In genomic region chr5:178113141-178113787, GRCh38 we compare ENCODE assay signal across 8 cellular contexts. TPM values are rescaled to one million over a fixed set of nuclear protein-coding genes. Genes with fewer than 3 reads are reported as not detected.
A peak's percentile ranks its signal among the peaks of the same experiment; 100 is the strongest.
DNase-seq lines count a peak whose midpoint lies in the region; ATAC-seq, FAIRE-seq and TF ChIP-seq lines count a peak whose summit lies in the region.

Gene N4BP3 (plus strand): TSS chr5:178113532. CDS start chr5:178119584, 6,052 bp downstream.

- intact Hi-C loops in body of pancreas (cut with DNase I) (no loop called here), kidney (cut with DNase I) (no loop called here), sciatic nerve (cut with DNase I) (no loop called here)

- DNase-seq in Daoy (ENCODE audit: low read depth): peak; percentile 90
- DNase-seq in HuH-7 (ENCODE audit: low spot score): peak; percentile 83
- DNase-seq in T-helper 9 cell: peak; percentile 73
- peak; percentile 42 to 79 (median 72) for DNase-seq in body of pancreas
- DNase-seq in kidney: peak; percentile 92
- DNase-seq in stimulated activated CD4-positive, alpha-beta T cell treated with anti-CD3 and anti-CD28 coated beads, Interleukin-4, amount 100 ng/mL, for 24 hours: peak; percentile 84
- DNase-seq in sciatic nerve (ENCODE audit: low spot score): no peak

- no peak within 1 kb of the TSS for H3K27ac ChIP-seq in body of pancreas
- H3K27ac ChIP-seq in kidney (ENCODE audit: low read depth in 2 of 2, low read length in 2 of 2): no peak within 1 kb of the TSS

- TF ChIP-seq CTCF in body of pancreas (IDR thresholded peaks at IDR 0.05) (peak in 1 of 7 experiments; percentile 6), kidney (IDR thresholded peaks at IDR 0.05; ENCODE audit: borderline replicate concordance, extremely low read depth, insufficient read depth) (no peak)

- FAIRE-seq in kidney (lab: Jason Lieb, UNC): no peak

- WGBS in body of pancreas, 2 donors: 1 to 5% methylated on average over 29 to 65 of the region's 96 CpGs

- H3K36me3 ChIP-seq in body of pancreas (replicated peaks in 1 of 2; ENCODE audit: insufficient read depth in 1 of 2, low read depth in 2 of 2) (no peaks in the 10 kb centered on the region), kidney (ENCODE audit: control insufficient read depth in 1 of 2, insufficient read depth in 2 of 2, low read length in 2 of 2) (no peaks in the 10 kb centered on the region)

- H3K4me3 ChIP-seq in body of pancreas (peak within 1 kb of the TSS in 1 of 2 donors; percentile 25), kidney (ENCODE audit: low read length in 2 of 2) (peak within 1 kb of the TSS in 1 of 2 donors; percentile 52)

- H3K27me3 ChIP-seq in body of pancreas: peaks cover 0 to 8% of the 10 kb centered on the region in 2 donors

- H3K4me1 ChIP-seq in body of pancreas (peaks cover 15% of the 10 kb centered on the region), kidney (ENCODE audit: control insufficient read depth in 1 of 2, insufficient read depth in 1 of 2, low read depth in 1 of 2, low read length in 2 of 2) (peaks cover 0 to 2% of the 10 kb centered on the region in 2 donors)

- H3K9me3 ChIP-seq in body of pancreas (no peaks in the 10 kb centered on the region), kidney (ENCODE audit: control insufficient read depth in 1 of 2, low read length in 2 of 2) (no peaks in the 10 kb centered on the region)

- peak within 1 kb of the TSS in 1 of 2 donors; percentile 12 for H3K9ac ChIP-seq in kidney (ENCODE audit: low read length in 2 of 2)

- ATAC-seq in GM21367 (IDR thresholded peaks at IDR 0.05; ENCODE audit: unreplicated experiment) (peak; percentile 48), body of pancreas (peak; percentile 74), sciatic nerve (no peak)

- no peak for TF ChIP-seq POLR2A in body of pancreas (IDR thresholded peaks at IDR 0.05)

RNA-seq across cellular contexts. Expression of gene N4BP3, which starts in this region (rescaled TPM):
- 3.5 and 4.6 TPM in 2 replicates for total RNA-seq in Daoy (2014; rRNA removed; shearing (Covaris generic))
- 1 to 10 TPM in 1 of 2 donors, under 1 TPM in 1; 0.52 to 2.6 TPM for total RNA-seq in body of pancreas
- total RNA-seq in kidney: 5.6 TPM
- polyA plus RNA-seq in kidney (ENCODE audit: insufficient read depth, low read depth, low replicate concordance): 2.4 TPM
- total RNA-seq in sciatic nerve: 2.6 TPM
